ENCODE assay signal across 12 cellular contexts in the genomic region with DNA sequence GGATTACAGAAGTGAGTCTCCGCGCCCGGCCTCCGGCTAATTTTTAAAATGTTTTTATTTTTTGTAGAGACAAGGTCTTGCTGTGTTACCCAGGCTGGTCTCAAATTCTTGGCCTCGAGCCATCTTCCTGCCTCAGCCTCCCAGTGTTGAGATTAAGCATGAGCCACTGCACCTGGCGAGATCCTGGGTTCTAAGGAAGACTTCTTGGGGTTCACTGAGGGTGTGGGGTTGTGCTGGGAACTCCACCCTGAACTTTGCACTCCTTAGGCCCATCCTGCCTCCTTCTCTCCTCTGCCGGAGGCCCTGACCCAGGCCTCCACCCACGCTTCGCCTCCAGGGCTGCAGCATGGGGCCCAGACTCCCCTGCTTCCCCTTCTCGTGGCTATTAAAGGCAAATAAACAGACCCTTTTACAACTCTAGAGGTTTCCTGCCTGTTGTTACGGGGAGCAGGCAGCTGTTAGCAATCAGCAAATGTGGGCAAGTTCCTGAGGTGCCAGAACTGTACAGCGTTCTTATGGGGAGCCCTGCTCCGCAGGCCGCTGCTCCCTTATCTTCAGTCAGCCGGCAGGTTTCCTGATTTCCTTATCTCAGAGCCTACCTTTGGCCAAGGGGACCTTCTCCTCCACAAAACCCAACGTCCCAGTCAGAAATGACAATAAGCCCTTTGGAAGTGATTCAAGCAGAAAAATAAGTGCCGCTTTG.
DNase-seq lines count a peak whose midpoint lies in the region; ATAC-seq, FAIRE-seq and TF ChIP-seq lines count a peak whose summit lies in the region.
"Had no signal": no experiment of that assay in that cellular context is flagged by ENCODE, and none has a peak within 500 bp of the region (broad histone marks: within the 10 kb centered on the region; RNA-seq: fewer than 3 reads in every experiment).

No MANE protein-coding gene starts in this region.

- peak overlapping the region; percentile 14 for H3K27ac ChIP-seq in muscle layer of duodenum (ENCODE audit: low read length)

- H3K4me3 ChIP-seq in GM12865 (ENCODE audit: low read depth, low read length) (no peak overlapping the region), muscle layer of duodenum (ENCODE audit: low read depth in 1 of 2, low read length in 2 of 2) (no peak overlapping the region)

- TF ChIP-seq CTCF in GM12865 (IDR thresholded peaks at IDR 0.05; ENCODE audit: insufficient read depth, low read depth, low read length, missing control alignments) = no peak

- H3K9me3 ChIP-seq in muscle layer of duodenum (ENCODE audit: control insufficient read depth in 1 of 2, low read length in 2 of 2) = no peaks in the 10 kb centered on the region

- peak; percentile 61 for ATAC-seq in HG02642 (IDR thresholded peaks at IDR 0.05; ENCODE audit: poor library complexity, unreplicated experiment)

- no peaks in the 10 kb centered on the region for H3K36me3 ChIP-seq in muscle layer of duodenum (ENCODE audit: control insufficient read depth in 1 of 2, insufficient read depth in 2 of 2, low read length in 2 of 2)

- peaks cover 0 to 9% of the 10 kb centered on the region in 2 donors for H3K4me1 ChIP-seq in muscle layer of duodenum (ENCODE audit: control insufficient read depth in 1 of 2, insufficient read depth in 2 of 2, low read length in 2 of 2)

- no peak for TF ChIP-seq POLR2A in H54 (IDR thresholded peaks at IDR 0.05; ENCODE audit: low read depth, low read length)

- DNase-seq in GM12865 (ENCODE audit: low read depth) = peak; percentile 18
- peak; percentile 23 for DNase-seq in SIG-M5 (lab: John Stamatoyannopoulos, UW)
- DNase-seq in central memory CD4-positive, alpha-beta T cell = no peak
- DNase-seq in H54 (ENCODE audit: insufficient read length, low spot score) = no peak
- DNase-seq in NCI-H2029 (lab: John Stamatoyannopoulos, UW) = no peak
- DNase-seq in T-helper 2 cell = no peak
- DNase-seq: NCI-H82, right cardiac atrium, substantia nigra had no signal

- H3K27me3 ChIP-seq in muscle layer of duodenum (ENCODE audit: low read depth, low read length) = no peaks in the 10 kb centered on the region

- no peak for FAIRE-seq in H54 (lab: Jason Lieb, UNC)
- FAIRE-seq: bronchial epithelial cell had no signal

Comparison
In these comparisons a context has a peak if more than half of its experiments do, and no peak if none do; other contexts are left out.
1. DNase-seq: peak in GM12865 (single experiment) and SIG-M5 (single experiment); none in central memory CD4-positive, alpha-beta T cell (single experiment), H54 (single experiment), NCI-H2029 (single experiment) and T-helper 2 cell (0 of 5).